Comparison of ENCODE assay signal across 33 cellular contexts in genomic region chr16:56894331-56894917, GRCh38. TPM values are rescaled to one million over a fixed set of nuclear protein-coding genes. Genes with fewer than 3 reads are reported as not detected.
"Had no signal": no experiment of that assay in that cellular context is flagged by ENCODE, and none has a peak within 500 bp of the region (broad histone marks: within the 10 kb centered on the region; RNA-seq: fewer than 3 reads in every experiment).

No MANE protein-coding gene starts in this region.

- ATAC-seq: activated CD8-positive, alpha-beta memory T cell treated with anti-CD3 and anti-CD28 coated beads, Interleukin-2, amount 10 ng/mL, durations not matched to agents 7 days and 5 days; activated naive CD8-positive, alpha-beta T cell treated with anti-CD3 and anti-CD28 coated beads, Interleukin-2, amount 50 U/mL, for 24 hours; PC-3; Right ventricle myocardium inferior had no signal

- DNase-seq: activated B cell treated with CpG ODN at 0.5 μM for 24 hours; activated CD4-positive, alpha-beta memory T cell treated with anti-CD3 and anti-CD28 coated beads, Interleukin-2, amount 10 ng/mL, durations not matched to agents 7 days and 5 days; activated CD4-positive, alpha-beta T cell treated with anti-CD3 and anti-CD28 coated beads for 48 hours; activated CD4-positive, CD25-positive, alpha-beta regulatory T cell treated with anti-CD3 and anti-CD28 coated beads, Interleukin-2, amount 50 U/mL, for 72 hours; activated CD8-positive, alpha-beta memory T cell treated with anti-CD3 and anti-CD28 coated beads for 24 hours; activated CD8-positive, alpha-beta memory T cell treated with anti-CD3 and anti-CD28 coated beads, Interleukin-2, amount 10 ng/mL, durations not matched to agents 7 days and 5 days; activated CD8-positive, alpha-beta memory T cell treated with anti-CD3 and anti-CD28 coated beads, Interleukin-2, amount 50 U/mL, for 48 hours; activated effector memory CD4-positive, alpha-beta T cell treated with Interleukin-2 at 50 U/mL for 16 hours; activated naive CD4-positive, alpha-beta T cell treated with anti-CD3 and anti-CD28 coated beads, Interleukin-2, amount 10 ng/mL, durations not matched to agents 7 days and 5 days; activated naive CD8-positive, alpha-beta T cell treated with anti-CD3 and anti-CD28 coated beads, Interleukin-2, amount 50 U/mL, for 24 hours; activated T-cell treated with anti-CD3 and anti-CD28 coated beads, Interleukin-2, amount 50 U/mL, for 48 hours; anterior cingulate cortex; caudate nucleus; Karpas-422; NCI-H1105; NCI-H1417 treated with DMSO at 0.1 percent for 48 hours; NCI-H187 treated with DMSO at 0.1 percent for 48 hours; NCI-H2081; NCI-H2171 treated with DMSO at 0.1 percent for 48 hours; NCI-H2227 treated with DMSO at 0.1 percent for 48 hours; NCI-H446 treated with DMSO at 0.1 percent for 48 hours; NCI-H524; PC-3; SW 1271; T-helper 1 cell; T-helper 2 cell; T-helper 9 cell had no signal

- FAIRE-seq: bronchial epithelial cell, RCC 7860 had no signal

- H3K27ac ChIP-seq: RWPE1, VCaP had no signal

RNA-seq across cellular contexts. Expression of gene SLC12A3, which starts 29.4 kb away (rescaled TPM):
- total RNA-seq: activated CD4-positive, alpha-beta memory T cell treated with anti-CD3 and anti-CD28 coated beads, Interleukin-2, amount 10 ng/mL, durations not matched to agents 7 days and 5 days; activated CD8-positive, alpha-beta memory T cell treated with anti-CD3 and anti-CD28 coated beads, Interleukin-2, amount 10 ng/mL, durations not matched to agents 7 days and 5 days; bronchial epithelial cell; MCF 10A; PC-3; Right ventricle myocardium inferior had no signal
